In genomic region chr2:44778671-44779476, GRCh38 we compare ENCODE assay signal across 10 cellular contexts.
A peak's percentile ranks its signal among the peaks of the same experiment; 100 is the strongest.
DNase-seq lines count a peak whose midpoint lies in the region; ATAC-seq and TF ChIP-seq lines count a peak whose summit lies in the region.
"Had no signal": no experiment of that assay in that cellular context is flagged by ENCODE, and none has a peak within 500 bp of the region (broad histone marks: within the 10 kb centered on the region; RNA-seq: fewer than 3 reads in every experiment).

No MANE protein-coding gene starts in this region.

- no peak overlapping the region for H3K27ac Mint-ChIP-seq in endothelial cell (ENCODE audit: unreplicated experiment)

- TF ChIP-seq CTCF in endothelial cell (IDR thresholded peaks at IDR 0.05; ENCODE audit: unreplicated experiment) (no peak), colonic mucosa (IDR thresholded peaks at IDR 0.05) (no peak)

- H3K27ac ChIP-seq in colonic mucosa (no peak overlapping the region), right cardiac atrium (ENCODE audit: low read length) (no peak overlapping the region)
- H3K27ac ChIP-seq: VCaP had no signal

- H3K4me1 ChIP-seq in colonic mucosa (no peaks in the 10 kb centered on the region), right cardiac atrium (ENCODE audit: control insufficient read depth, insufficient read depth, low read length) (no peaks in the 10 kb centered on the region)

- H3K27me3 Mint-ChIP-seq in endothelial cell (ENCODE audit: unreplicated experiment) = peaks cover 12% of the 10 kb centered on the region

- peak; percentile 95 for ATAC-seq in GM21381 (IDR thresholded peaks at IDR 0.05; ENCODE audit: unreplicated experiment)
- peak; percentile 90 for ATAC-seq in HG03457 (IDR thresholded peaks at IDR 0.05; ENCODE audit: unreplicated experiment)
- no peak for ATAC-seq in right cardiac atrium

- H3K36me3 ChIP-seq in colonic mucosa = no peaks in the 10 kb centered on the region

- DNase-seq in endothelial cell (ENCODE audit: low spot score) (peak; percentile 16), colonic mucosa (no peak), right cardiac atrium (no peak), foreskin melanocyte (no peak), UCSD-AML1 (lab: John Stamatoyannopoulos, UW; ENCODE audit: unreplicated experiment) (no peak)
- DNase-seq: DND-41 had no signal

- H3K9me3 ChIP-seq in colonic mucosa (no peaks in the 10 kb centered on the region), right cardiac atrium (ENCODE audit: control insufficient read depth, low read length) (no peaks in the 10 kb centered on the region)

- no peak overlapping the region for H3K9ac ChIP-seq in colonic mucosa (ENCODE audit: low read depth in 2 of 2, low read length in 2 of 2)

- peaks cover 24% of the 10 kb centered on the region for H3K4me1 Mint-ChIP-seq in endothelial cell (ENCODE audit: unreplicated experiment)

- H3K4me3 Mint-ChIP-seq in endothelial cell (ENCODE audit: unreplicated experiment) = peak overlapping the region; percentile 59

- peak overlapping the region; percentile 45; the same call in 1 of the 2 replicates for H3K4me3 ChIP-seq in GM08714 (ENCODE audit: low read length)
- H3K4me3 ChIP-seq in colonic mucosa = no peak overlapping the region
- H3K4me3 ChIP-seq in right cardiac atrium (ENCODE audit: low read length) = no peak overlapping the region

- H3K27me3 ChIP-seq in colonic mucosa (no peaks in the 10 kb centered on the region), right cardiac atrium (ENCODE audit: control insufficient read depth, insufficient read depth) (no peaks in the 10 kb centered on the region)

- intact Hi-C loops in colonic mucosa (cut with DNase I) (no loop called here), right cardiac atrium (cut with DNase I) (no loop called here)

- no peaks in the 10 kb centered on the region for H3K9me3 Mint-ChIP-seq in endothelial cell (ENCODE audit: unreplicated experiment)

- WGBS in right cardiac atrium = 56% methylated on average over 20 of the region's 20 CpGs

- H3K36me3 Mint-ChIP-seq in endothelial cell (ENCODE audit: low read depth, unreplicated experiment) = no peaks in the 10 kb centered on the region

Comparison
In these comparisons a context has a peak if more than half of its experiments do, and no peak if none do; other contexts are left out.
1. ATAC-seq: peak in GM21381 (single experiment) and HG03457 (single experiment); none in right cardiac atrium (0 of 2).